18 cellular contexts compared by ENCODE assay signal in the genomic region with DNA sequence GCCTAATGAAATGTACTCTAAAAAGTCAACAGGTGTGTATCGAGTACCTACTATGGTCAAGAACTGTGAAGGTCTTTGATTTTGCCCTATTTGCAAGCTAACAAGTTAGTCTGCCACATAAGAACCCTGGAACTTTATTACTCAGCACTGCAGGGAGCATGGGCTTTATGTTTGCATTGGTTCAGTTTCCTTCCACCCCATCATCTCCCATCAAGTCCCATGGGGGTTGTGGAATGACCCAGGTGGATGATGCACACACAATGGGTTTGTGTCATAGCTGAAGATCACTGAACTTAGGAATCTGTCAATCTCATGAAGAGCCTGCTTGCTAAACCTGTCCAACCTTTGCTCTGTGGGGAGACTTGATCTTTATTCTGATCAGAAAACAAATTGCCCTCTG.
"Had no signal": no experiment of that assay in that cellular context is flagged by ENCODE, and none has a peak within 500 bp of the region (broad histone marks: within the 10 kb centered on the region; RNA-seq: fewer than 3 reads in every experiment).

No MANE protein-coding gene starts in this region.

- FAIRE-seq: kidney had no signal

- DNase-seq: activated CD4-positive, alpha-beta T cell treated with anti-CD3 and anti-CD28 coated beads for 36 hours; activated CD4-positive, alpha-beta T cell treated with anti-CD3 and anti-CD28 coated beads, Interleukin-2, amount 50 U/mL, for 48 hours; activated T-cell treated with anti-CD3 and anti-CD28 coated beads for 4 hours; effector CD8-positive, alpha-beta T cell; gastrocnemius medialis; heart left ventricle; kidney; left lung; mammary epithelial cell; occipital lobe; posterior cingulate gyrus; spleen; stimulated activated CD4-positive, alpha-beta T cell treated with anti-CD3 and anti-CD28 coated beads, Interleukin-4, amount 100 ng/mL, for 4 hours; testis; upper lobe of left lung had no signal

- ATAC-seq: activated CD4-positive, alpha-beta T cell treated with anti-CD3 and anti-CD28 coated beads for 36 hours; esophagus mucosa; gastrocnemius medialis; heart left ventricle; left lung; stimulated activated memory B cell treated with anti-CD40 and anti-IgM and Interleukin-4, amounts not matched to agents 10 μg/mL and 1 μg/mL and 100 μg/mL, for 72 hours; WTC11 had no signal
